Comparison of ENCODE assay signal across 11 cellular contexts in the genomic region with DNA sequence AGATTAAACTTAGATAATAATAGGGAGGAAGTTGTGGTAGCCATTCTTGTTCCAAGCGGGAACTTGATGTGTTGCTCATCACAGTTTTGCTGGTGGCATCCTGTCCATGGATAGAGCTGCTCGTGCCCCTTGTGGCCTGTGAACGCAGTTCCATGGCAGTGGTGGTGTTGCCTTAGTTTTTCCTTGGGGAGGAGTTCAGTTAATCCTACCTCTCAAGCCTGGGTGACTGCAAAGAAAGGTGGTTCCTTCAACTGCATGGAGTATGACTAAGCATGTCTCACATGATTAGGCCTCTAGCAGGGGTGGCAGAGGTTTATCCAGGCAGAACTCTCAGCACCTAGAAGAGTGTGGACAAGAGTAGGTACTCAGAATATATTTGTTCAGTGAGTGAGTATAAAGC.
A peak's percentile ranks its signal among the peaks of the same experiment; 100 is the strongest.
DNase-seq lines count a peak whose midpoint lies in the region; ATAC-seq, FAIRE-seq and TF ChIP-seq lines count a peak whose summit lies in the region.
"Had no signal": no experiment of that assay in that cellular context is flagged by ENCODE, and none has a peak within 500 bp of the region (broad histone marks: within the 10 kb centered on the region; RNA-seq: fewer than 3 reads in every experiment).

No MANE protein-coding gene starts in this region.

- H3K4me2 ChIP-seq in K562 (ENCODE audit: insufficient read depth, low read length) (peak overlapping the region; percentile 60), keratinocyte (ENCODE audit: control insufficient read depth, extremely low read depth, insufficient read depth, low read depth, low read length) (no peak overlapping the region)

- H3K9me1 ChIP-seq in K562 (ENCODE audit: control insufficient read depth, insufficient read depth, low read length) (no peaks in the 10 kb centered on the region), keratinocyte (ENCODE audit: control insufficient read depth, extremely low read depth, insufficient read depth, low read length) (no peaks in the 10 kb centered on the region)

- peaks cover 38% of the 10 kb centered on the region for H3K36me3 ChIP-seq in K562 (ENCODE audit: control insufficient read depth, insufficient read depth, low read length)
- no peaks in the 10 kb centered on the region for H3K36me3 ChIP-seq in keratinocyte (ENCODE audit: control insufficient read depth in 2 of 2, extremely low read depth in 1 of 2, insufficient read depth in 2 of 2, low read length in 2 of 2)

- TF ChIP-seq CTCF in K562 (IDR thresholded peaks at IDR 0.05 in 2 of 3, conservative IDR thresholded peaks at IDR 0.05 in 1 of 3; ENCODE audit: insufficient read depth in 2 of 3, low read depth in 1 of 3, low read length in 3 of 3) (peak; percentile 24 to 55 (median 43); a peak in 4 of 6 replicates), keratinocyte (optimal IDR thresholded peaks at IDR 0.05 in 1 of 3, IDR thresholded peaks at IDR 0.05 in 1 of 3, conservative IDR thresholded peaks at IDR 0.05 in 1 of 3; ENCODE audit: extremely low read depth in 1 of 3, insufficient read depth in 2 of 3, low read length in 3 of 3) (peak in 2 of 3 experiments; percentile 35 to 41), GM13976 (IDR thresholded peaks at IDR 0.05; ENCODE audit: borderline replicate concordance, control extremely low read depth, extremely low read depth, insufficient read depth, missing control alignments) (no peak)

- in situ Hi-C loops in K562 (cut with MboI) (no loop called here), GM13976 (cut with MboI; ENCODE audit: low sequenced_read_pairs, unreplicated experiment) (no loop called here)

- ATAC-seq in K562 (peak; percentile 99), GM21390 (IDR thresholded peaks at IDR 0.05; ENCODE audit: unreplicated experiment) (no peak), GM21528 (IDR thresholded peaks at IDR 0.05; ENCODE audit: low FRiP score, unreplicated experiment) (no peak)

- H3K9ac ChIP-seq in K562 (ENCODE audit: insufficient read depth in 1 of 2, low read depth in 2 of 2, low read length in 2 of 2), result peak overlapping the region in 1 of 2 experiments; percentile 21; a peak in 2 of 4 replicates
- no peak overlapping the region for H3K9ac ChIP-seq in keratinocyte (ENCODE audit: control insufficient read depth, extremely low read depth, insufficient read depth, low read length)

- 11% methylated on average over 3 of the region's 3 CpGs for WGBS in K562 (ENCODE audit: insufficient coverage, low coverage, missing lambda C conversion rate)

- 0 out of 2 replicates have a peak, but pooled peaks have one; percentile 22 for TF ChIP-seq EP300 in K562 (IDR thresholded peaks at IDR 0.05; ENCODE audit: low read length)

- FAIRE-seq in K562 (lab: Jason Lieb, UNC) (peak; percentile 88), keratinocyte (lab: Jason Lieb, UNC) (peak; percentile 92)

- DNase-seq in D341Med (ENCODE audit: low spot score) (peak; percentile 33), HPDE6-E6E7 (ENCODE audit: extremely low spot score) (peak; percentile 80), K562 (ENCODE audit: extremely low read depth in 1 of 4, low spot score in 3 of 4) (peak; percentile 51 to 85 (median 69)), keratinocyte (ENCODE audit: low read depth, low spot score) (no peak), GM13976 (ENCODE audit: low spot score) (no peak), NCI-H1092 treated with DMSO at 0.1 percent for 48 hours (lab: John Stamatoyannopoulos, UW) (no peak)
- DNase-seq: activated CD4-positive, alpha-beta T cell treated with anti-CD3 and anti-CD28 coated beads, Interleukin-2, amount 10 ng/mL, durations not matched to agents 24 days and 14 days; BE2C; SJCRH30 had no signal

- H3K4me1 ChIP-seq in K562 (replicated peaks in 1 of 2; ENCODE audit: control insufficient read depth in 2 of 2, insufficient read depth in 2 of 2, low read length in 2 of 2), result peaks cover 0 to 18% of the 10 kb centered on the region in 2 experiments
- peaks cover 8% of the 10 kb centered on the region for H3K4me1 ChIP-seq in keratinocyte (ENCODE audit: control insufficient read depth, extremely low read depth, insufficient read depth, low read length)
- H3K4me1 ChIP-seq: BE2C had no signal

- H2AFZ ChIP-seq in K562 (ENCODE audit: low read depth, low read length), result peak overlapping the region; percentile 75
- no peak overlapping the region for H2AFZ ChIP-seq in keratinocyte (ENCODE audit: control insufficient read depth, low read length)

- dilution Hi-C loops in keratinocyte (cut with MboI; ENCODE audit: extremely low pct_ligation_motif_present, low sequenced_read_pairs), result no loop called here

- H3K79me2 ChIP-seq in K562 (ENCODE audit: control insufficient read depth, insufficient read depth, low read length), result peaks cover 4% of the 10 kb centered on the region; the same call in 2 of the 3 replicates
- H3K79me2 ChIP-seq in keratinocyte (ENCODE audit: control insufficient read depth, insufficient read depth, low read length), result no peaks in the 10 kb centered on the region

- no peak for TF ChIP-seq POLR2A in K562 (conservative IDR thresholded peaks at IDR 0.05)

- TF ChIP-seq RAD21 in K562 (CRISPR knock-in tag; conservative IDR thresholded peaks at IDR 0.05 in 1 of 2, IDR thresholded peaks at IDR 0.05 in 1 of 2), result peak in 1 of 2 experiments; percentile 34; a peak in 2 of 4 replicates

- H3K9me3 ChIP-seq in K562 (replicated peaks; ENCODE audit: control insufficient read depth, insufficient read depth, low read depth, low read length) (no peaks in the 10 kb centered on the region; the same call in 1 of the 2 replicates), keratinocyte (ENCODE audit: control insufficient read depth, low read depth, low read length) (no peaks in the 10 kb centered on the region)
- H3K9me3 ChIP-seq: BE2C, SJCRH30 had no signal

- BruUV-seq in K562 (replicated peaks; lab: Mats Ljungman, UMichigan), result no TSS peak

- H3K4me3 ChIP-seq in K562 (no peak overlapping the region), keratinocyte (ENCODE audit: control insufficient read depth in 2 of 3, extremely low read depth in 1 of 3, insufficient read depth in 2 of 3, low read depth in 1 of 3, low read length in 3 of 3) (no peak overlapping the region)
- H3K4me3 ChIP-seq: SJCRH30 had no signal

- no peaks in the 10 kb centered on the region for H3K27me3 ChIP-seq in K562 (ENCODE audit: control insufficient read depth in 2 of 2, insufficient read depth in 2 of 2, low read length in 2 of 2)
- no peaks in the 10 kb centered on the region for H3K27me3 ChIP-seq in keratinocyte (ENCODE audit: control insufficient read depth, extremely low read depth, insufficient read depth, low read length)
- H3K27me3 ChIP-seq: BE2C, SJCRH30 had no signal

- intact Hi-C loops in K562 (cut with micrococcal nuclease), result no loop called here

- H4K20me1 ChIP-seq in K562 (replicated peaks; ENCODE audit: control insufficient read depth, insufficient read depth, low read length), result no peaks in the 10 kb centered on the region
- no peaks in the 10 kb centered on the region for H4K20me1 ChIP-seq in keratinocyte (ENCODE audit: control insufficient read depth, extremely low read depth, insufficient read depth, low read length)

- POLR2A ChIA-PET in K562 (lab: Yijun Ruan, JAX), result interaction anchor here (0.7 to 1.4 kb wide), 4 partner anchors 10 to 542 kb away, joined by 3 to 4 read pairs (median 3); no protein-coding TSS in a partner anchor

- H3K27ac ChIP-seq in K562 (ENCODE audit: extremely low read depth, low read depth, low read length) (peak overlapping the region; percentile 70), keratinocyte (ENCODE audit: control insufficient read depth, insufficient read depth, low read length) (no peak overlapping the region)
- H3K27ac ChIP-seq: SJCRH30 had no signal

- CTCF ChIA-PET in K562 (lab: Yijun Ruan, JAX; ENCODE audit: low intra/inter-chr PET ratio), result no interaction called here

TF ChIP-seq in K562, 482 proteins besides CTCF, POLR2A, EP300 and RAD21 (continues in another document):
- TF ChIP-seq MCM3 (IDR thresholded peaks at IDR 0.05) (no peak), GATA2 (CRISPR knock-in tag; IDR thresholded peaks at IDR 0.05) (0 out of 2 replicates have a peak, but pooled peaks have one; percentile 9), GATAD2B (IDR thresholded peaks at IDR 0.05; ENCODE audit: borderline replicate concordance) (no peak), NR2C1 (IDR thresholded peaks at IDR 0.05) (no peak), NR2C1 (tag; IDR thresholded peaks at IDR 0.05) (peak; percentile 42; the same call in 1 of the 2 replicates), MTA1 (IDR thresholded peaks at IDR 0.05; ENCODE audit: borderline replicate concordance) (peak; percentile 26; the same call in 1 of the 2 replicates), EHMT2 (IDR thresholded peaks at IDR 0.05) (peak; percentile 88), ZBTB17 (CRISPR knock-in tag; IDR thresholded peaks at IDR 0.05) (0 out of 2 replicates have a peak, but pooled peaks have one; percentile 29), HDAC2 (IDR thresholded peaks at IDR 0.05) (peak; percentile 65; the same call in 1 of the 2 replicates), EGR1 (conservative IDR thresholded peaks at IDR 0.05) (no peak), ZNF766 (CRISPR knock-in tag; conservative IDR thresholded peaks at IDR 0.05) (peak; percentile 99), SMC3 (conservative IDR thresholded peaks at IDR 0.05; ENCODE audit: insufficient read depth, low read depth, low read length) (0 out of 2 replicates have a peak, but pooled peaks have one; percentile 2)
- TF ChIP-seq, protein P1, sequence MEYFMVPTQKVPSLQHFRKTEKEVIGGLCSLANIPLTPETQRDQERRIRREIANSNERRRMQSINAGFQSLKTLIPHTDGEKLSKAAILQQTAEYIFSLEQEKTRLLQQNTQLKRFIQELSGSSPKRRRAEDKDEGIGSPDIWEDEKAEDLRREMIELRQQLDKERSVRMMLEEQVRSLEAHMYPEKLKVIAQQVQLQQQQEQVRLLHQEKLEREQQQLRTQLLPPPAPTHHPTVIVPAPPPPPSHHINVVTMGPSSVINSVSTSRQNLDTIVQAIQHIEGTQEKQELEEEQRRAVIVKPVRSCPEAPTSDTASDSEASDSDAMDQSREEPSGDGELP (CRISPR knock-in tag; IDR thresholded peaks at IDR 0.05; ENCODE audit: borderline replicate concordance), result 0 out of 2 replicates have a peak, but pooled peaks have one; percentile 15

Comparison
In these comparisons a context has a peak if more than half of its experiments do, and no peak if none do; other contexts are left out.
1. DNase-seq: peak in D341Med (single experiment), HPDE6-E6E7 (single experiment) and K562 (4 of 4); none in keratinocyte (single experiment), GM13976 (single experiment) and NCI-H1092 treated with DMSO at 0.1 percent for 48 hours (single experiment).